In genomic region chr1:8348777-8349472, GRCh38 we compare ENCODE assay signal across 9 cellular contexts. TPM values are rescaled to one million over a fixed set of nuclear protein-coding genes. Genes with fewer than 3 reads are reported as not detected.
A peak's percentile ranks its signal among the peaks of the same experiment; 100 is the strongest.
DNase-seq lines count a peak whose midpoint lies in the region; FAIRE-seq and TF ChIP-seq lines count a peak whose summit lies in the region.
"Had no signal": no experiment of that assay in that cellular context is flagged by ENCODE, and none has a peak within 500 bp of the region (broad histone marks: within the 10 kb centered on the region; RNA-seq: fewer than 3 reads in every experiment).

No MANE protein-coding gene starts in this region.

- H3K4me1 ChIP-seq in left ventricle myocardium inferior: peaks cover 57% of the 10 kb centered on the region
- H3K4me1 ChIP-seq in small intestine (ENCODE audit: control insufficient read depth in 2 of 2, insufficient read depth in 1 of 2, low read depth in 1 of 2, low read length in 1 of 2): no peaks in the 10 kb centered on the region

- H3K27me3 ChIP-seq in left ventricle myocardium inferior (ENCODE audit: low read depth): no peaks in the 10 kb centered on the region
- H3K27me3 ChIP-seq in small intestine (ENCODE audit: control insufficient read depth in 2 of 2, insufficient read depth in 2 of 2, low read length in 2 of 2): no peaks in the 10 kb centered on the region

- peak; percentile 31 for DNase-seq in DMS53 treated with DMSO at 0.1 percent for 48 hours (lab: John Stamatoyannopoulos, UW; ENCODE audit: unreplicated experiment)
- peak; percentile 44 to 50 for DNase-seq in Kasumi-1 (lab: John Stamatoyannopoulos, UW)
- peak; percentile 55 for DNase-seq in SKM-1 treated with dmso at 0.1 percent for 144 hours (lab: John Stamatoyannopoulos, UW; ENCODE audit: unreplicated experiment)
- DNase-seq in activated naive CD4-positive, alpha-beta T cell treated with anti-CD3 and anti-CD28 coated beads, Interleukin-2, amount 50 U/mL, for 16 hours: peak; percentile 73
- DNase-seq in left ventricle myocardium inferior: peak; percentile 72
- peak; percentile 49 for DNase-seq in small intestine
- DNase-seq in middle frontal gyrus (ENCODE audit: extremely low spot score, low spot score): no peak
- DNase-seq in cerebellar nuclear complex (lab: John Stamatoyannopoulos, UW): no peak

- WGBS in small intestine, 3 donors: 18 to 25% (median 19%) methylated on average over 19 to 21 of the region's 21 CpGs

- intact Hi-C loops in left ventricle myocardium inferior (cut with micrococcal nuclease): no loop called here

- peak; percentile 88 for TF ChIP-seq CTCF in left ventricle myocardium inferior (IDR thresholded peaks at IDR 0.05; ENCODE audit: borderline replicate concordance)

- peaks cover 6% of the 10 kb centered on the region for H3K36me3 ChIP-seq in left ventricle myocardium inferior
- H3K36me3 ChIP-seq in small intestine (ENCODE audit: control insufficient read depth in 2 of 2, insufficient read depth in 2 of 2, low read length in 2 of 2): no peaks in the 10 kb centered on the region

- H3K4me3 ChIP-seq in left ventricle myocardium inferior (no peak overlapping the region), small intestine (ENCODE audit: low read depth in 1 of 2, low read length in 2 of 2) (no peak overlapping the region)

- FAIRE-seq in small intestine (lab: Jason Lieb, UNC): no peak
- FAIRE-seq: TTC549 had no signal

- no peak overlapping the region for H3K27ac ChIP-seq in left ventricle myocardium inferior (replicated peaks)
- no peak overlapping the region for H3K27ac ChIP-seq in small intestine (ENCODE audit: low read depth in 1 of 2, low read length in 1 of 2)

- H3K9me3 ChIP-seq in left ventricle myocardium inferior (replicated peaks) (no peaks in the 10 kb centered on the region), small intestine (ENCODE audit: control insufficient read depth, low read depth) (no peaks in the 10 kb centered on the region)

RNA-seq across cellular contexts. Expression of gene SLC45A1, which starts 31.0 kb away (rescaled TPM):
- 1.8 TPM for total RNA-seq in left ventricle myocardium inferior
- polyA plus RNA-seq in small intestine: 1 to 10 TPM in 1 of 3 donors, not detected in 2; 2.4 TPM

Comparison
In these comparisons a context has a peak if more than half of its experiments do, and no peak if none do; other contexts are left out.
1. DNase-seq: peak in DMS53 treated with DMSO at 0.1 percent for 48 hours (single experiment), Kasumi-1 (2 of 2), SKM-1 treated with dmso at 0.1 percent for 144 hours (single experiment), activated naive CD4-positive, alpha-beta T cell treated with anti-CD3 and anti-CD28 coated beads, Interleukin-2, amount 50 U/mL, for 16 hours (single experiment), left ventricle myocardium inferior (single experiment) and small intestine (single experiment); none in middle frontal gyrus (single experiment) and cerebellar nuclear complex (0 of 2).